ENCODE assay signal across 12 cellular contexts in the genomic region with DNA sequence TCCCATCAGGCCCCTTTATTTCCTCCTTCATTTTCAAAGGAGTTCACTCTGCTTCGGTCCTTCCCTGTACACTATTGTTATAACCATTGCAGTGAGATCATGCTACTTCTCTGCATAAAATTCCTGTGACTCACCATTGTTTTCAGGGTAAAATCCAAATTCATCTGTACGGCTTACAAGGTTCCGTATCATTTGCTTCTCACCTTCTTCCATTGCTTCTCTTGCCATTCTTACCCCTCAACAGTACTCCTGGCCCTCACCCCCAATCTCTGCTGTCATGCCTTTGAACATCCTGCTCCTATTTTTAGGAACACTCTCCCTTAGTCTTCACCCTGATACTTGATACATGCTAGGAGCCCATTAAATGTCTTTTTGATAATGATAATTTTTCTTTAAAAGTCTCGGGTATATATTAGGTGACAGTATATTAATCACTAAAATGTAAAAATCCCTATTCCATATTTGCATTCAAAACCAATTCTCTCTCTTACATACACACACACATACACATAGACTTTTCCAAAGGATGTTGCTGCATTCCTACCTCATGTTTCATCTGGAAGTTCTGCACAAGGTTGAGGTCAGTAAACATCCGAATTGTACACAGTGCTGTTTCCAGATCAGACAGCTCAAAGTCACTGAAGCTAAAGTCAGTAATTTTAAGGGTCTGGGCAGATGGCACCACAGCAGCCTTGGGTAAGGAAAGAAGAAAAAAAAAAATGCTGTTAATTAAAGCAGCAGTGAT.
DNase-seq lines count a peak whose midpoint lies in the region; FAIRE-seq and TF ChIP-seq lines count a peak whose summit lies in the region.
"Had no signal": no experiment of that assay in that cellular context is flagged by ENCODE, and none has a peak within 500 bp of the region (broad histone marks: within the 10 kb centered on the region; RNA-seq: fewer than 3 reads in every experiment).

No MANE protein-coding gene starts in this region.

- CTCF ChIA-PET in MCF 10A (lab: Yijun Ruan, JAX): interaction anchor here (0.8 kb wide), 1 partner anchor 11 kb away, joined by 3 read pairs; no protein-coding TSS in a partner anchor

- H3K9me3 ChIP-seq in breast epithelium (no peaks in the 10 kb centered on the region), colonic mucosa (no peaks in the 10 kb centered on the region), liver (ENCODE audit: control insufficient read depth in 4 of 4, low read length in 3 of 4) (no peaks in the 10 kb centered on the region)
- H3K9me3 ChIP-seq: right atrium auricular region had no signal

- peaks cover 4% of the 10 kb centered on the region for H3K36me3 Mint-ChIP-seq in MCF 10A (ENCODE audit: insufficient read depth, unreplicated experiment)

- intact Hi-C loops in MCF 10A (cut with micrococcal nuclease) (no loop called here), breast epithelium (cut with DNase I; ENCODE audit: low total_unique reads) (no loop called here), colonic mucosa (cut with DNase I) (no loop called here)

- TF ChIP-seq POLR2A in breast epithelium (IDR thresholded peaks at IDR 0.05) (no peak), GM12892 (IDR thresholded peaks at IDR 0.05; ENCODE audit: low read depth, low read length) (no peak)

- no peaks in the 10 kb centered on the region for H3K27me3 Mint-ChIP-seq in MCF 10A (ENCODE audit: insufficient read depth, unreplicated experiment)

- H3K36me3 ChIP-seq in breast epithelium: no peaks in the 10 kb centered on the region
- no peaks in the 10 kb centered on the region for H3K36me3 ChIP-seq in colonic mucosa
- H3K36me3 ChIP-seq in liver (ENCODE audit: control insufficient read depth in 4 of 4, insufficient read depth in 3 of 4, low read depth in 1 of 4, low read length in 3 of 4): peaks cover 0 to 6% (median 0%) of the 10 kb centered on the region in 4 donors
- H3K36me3 ChIP-seq: right atrium auricular region had no signal

- no TSS peak for BruUV-seq in MCF 10A (replicated peaks; lab: Mats Ljungman, UMichigan)

- WGBS in liver: 88% methylated on average over 5 of the region's 5 CpGs

- H3K4me1 Mint-ChIP-seq in MCF 10A (ENCODE audit: insufficient read depth, unreplicated experiment): peaks cover 8% of the 10 kb centered on the region

- no peak overlapping the region for H3K4me3 ChIP-seq in breast epithelium
- H3K4me3 ChIP-seq in colonic mucosa: no peak overlapping the region
- no peak overlapping the region for H3K4me3 ChIP-seq in liver (ENCODE audit: low read depth in 1 of 3, low read length in 3 of 3)
- H3K4me3 ChIP-seq: right atrium auricular region had no signal

- H3K27me3 ChIP-seq in breast epithelium (no peaks in the 10 kb centered on the region), colonic mucosa (no peaks in the 10 kb centered on the region), liver (ENCODE audit: control insufficient read depth in 4 of 4, insufficient read depth in 4 of 4, low read length in 3 of 4) (no peaks in the 10 kb centered on the region)
- H3K27me3 ChIP-seq: right atrium auricular region had no signal

- TF ChIP-seq CTCF in MCF 10A (IDR thresholded peaks at IDR 0.05; ENCODE audit: unreplicated experiment): no peak
- no peak for TF ChIP-seq CTCF in breast epithelium (IDR thresholded peaks at IDR 0.05)
- TF ChIP-seq CTCF in colonic mucosa (IDR thresholded peaks at IDR 0.05): no peak
- TF ChIP-seq CTCF in liver (IDR thresholded peaks at IDR 0.05; ENCODE audit: low read depth, low read length, missing input control): no peak

- no peaks in the 10 kb centered on the region for H3K4me1 ChIP-seq in breast epithelium
- H3K4me1 ChIP-seq in colonic mucosa: no peaks in the 10 kb centered on the region
- H3K4me1 ChIP-seq in liver (ENCODE audit: control insufficient read depth in 4 of 4, insufficient read depth in 4 of 4, low read length in 3 of 4): no peaks in the 10 kb centered on the region

- peak overlapping the region; percentile 8 for H3K27ac Mint-ChIP-seq in MCF 10A (ENCODE audit: low read depth, unreplicated experiment)

- H3K27ac ChIP-seq in breast epithelium (peak overlapping the region in 1 of 2 donors; percentile 33), colonic mucosa (peak overlapping the region; percentile 9), liver (ENCODE audit: low read depth in 1 of 2, low read length in 2 of 2) (no peak overlapping the region)
- H3K27ac ChIP-seq: right atrium auricular region had no signal

- peak; percentile 36 for DNase-seq in MCF 10A (ENCODE audit: unreplicated experiment)
- no peak for DNase-seq in breast epithelium (ENCODE audit: low spot score in 2 of 2)
- DNase-seq in colonic mucosa: no peak
- no peak for DNase-seq in KG1 (lab: John Stamatoyannopoulos, UW)
- no peak for DNase-seq in NCI-H345 (lab: John Stamatoyannopoulos, UW)
- DNase-seq in GM12892 (ENCODE audit: insufficient read length): no peak
- DNase-seq in LoVo (ENCODE audit: low spot score): no peak
- DNase-seq: activated T-cell treated with anti-CD3 and anti-CD28 coated beads, Interleukin-2, amount 50 U/mL, for 4 hours; left ventricle myocardium superior; NCI-H1694 treated with DMSO at 0.1 percent for 48 hours had no signal

- FAIRE-seq in GM12892 (lab: Jason Lieb, UNC): no peak

- POLR2A ChIA-PET in MCF 10A (lab: Yijun Ruan, JAX): interaction anchor here (0.6 to 0.7 kb wide), 3 partner anchors 58 to 530 kb away, joined by 3 read pairs; no protein-coding TSS in a partner anchor

- TF ChIP-seq RAD21 in liver (IDR thresholded peaks at IDR 0.05): no peak

- no peaks in the 10 kb centered on the region for H3K9me3 Mint-ChIP-seq in MCF 10A (ENCODE audit: unreplicated experiment)
- H3K9me3 Mint-ChIP-seq: activated T-cell treated with anti-CD3 and anti-CD28 coated beads, Interleukin-2, amount 50 U/mL, for 4 hours had no signal

- no peak overlapping the region for H3K9ac ChIP-seq in colonic mucosa (ENCODE audit: low read depth in 2 of 2, low read length in 2 of 2)
- no peak overlapping the region for H3K9ac ChIP-seq in liver (ENCODE audit: low read depth in 1 of 2, low read length in 2 of 2)

- peak overlapping the region; percentile 4 for H3K4me3 Mint-ChIP-seq in MCF 10A (ENCODE audit: unreplicated experiment)
- H3K4me3 Mint-ChIP-seq: activated T-cell treated with anti-CD3 and anti-CD28 coated beads, Interleukin-2, amount 50 U/mL, for 4 hours had no signal

TF ChIP-seq in liver, 16 proteins besides CTCF, POLR2A, EP300 and RAD21:
- TF ChIP-seq EGR1 (IDR thresholded peaks at IDR 0.05; ENCODE audit: low read depth in 2 of 2): no peak
- TF ChIP-seq SP1 (IDR thresholded peaks at IDR 0.05): no peak
- TF ChIP-seq NR2F2 (IDR thresholded peaks at IDR 0.05): peak; percentile 25
- TF ChIP-seq, protein P1, sequence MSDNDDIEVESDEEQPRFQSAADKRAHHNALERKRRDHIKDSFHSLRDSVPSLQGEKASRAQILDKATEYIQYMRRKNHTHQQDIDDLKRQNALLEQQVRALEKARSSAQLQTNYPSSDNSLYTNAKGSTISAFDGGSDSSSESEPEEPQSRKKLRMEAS (IDR thresholded peaks at IDR 0.05): no peak
- no peak for TF ChIP-seq RXRA (IDR thresholded peaks at IDR 0.05)
- TF ChIP-seq GABPA (IDR thresholded peaks at IDR 0.05 in 1 of 2, conservative IDR thresholded peaks at IDR 0.05 in 1 of 2): no peak
